ENCODE assay signal across 11 cellular contexts in the genomic region with DNA sequence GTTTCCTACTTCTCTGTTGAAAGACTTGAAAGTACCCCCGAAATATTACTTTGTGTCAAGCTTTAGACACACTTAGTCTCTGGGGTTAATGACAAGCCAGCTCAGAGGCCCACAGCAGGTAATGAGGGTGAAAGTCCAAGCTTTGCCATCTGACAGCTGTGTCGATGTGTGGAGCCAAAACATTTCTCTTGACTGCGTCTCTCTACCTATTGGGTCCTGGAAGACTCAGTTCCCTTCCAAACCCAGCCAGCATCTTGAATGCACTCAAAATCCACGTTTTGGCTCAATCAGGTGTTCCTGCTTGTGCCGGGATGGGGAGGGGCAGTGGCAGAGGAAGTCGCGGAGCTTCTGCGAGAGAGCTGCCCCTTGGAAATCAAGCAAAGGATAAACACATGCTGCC. TPM values are rescaled to one million over a fixed set of nuclear protein-coding genes. Genes with fewer than 3 reads are reported as not detected.
DNase-seq lines count a peak whose midpoint lies in the region; ATAC-seq and FAIRE-seq lines count a peak whose summit lies in the region.
"Had no signal": no experiment of that assay in that cellular context is flagged by ENCODE, and none has a peak within 500 bp of the region (broad histone marks: within the 10 kb centered on the region; RNA-seq: fewer than 3 reads in every experiment).

No MANE protein-coding gene starts in this region.

- H3K27me3 Mint-ChIP-seq in CD8-positive, alpha-beta memory T cell: peaks cover 0 to 3% of the 10 kb centered on the region in 2 donors
- peaks cover 9% of the 10 kb centered on the region for H3K27me3 Mint-ChIP-seq in activated naive CD8-positive, alpha-beta T cell treated with anti-CD3 and anti-CD28 coated beads, Interleukin-2, amount 50 U/mL, for 24 hours
- no peaks in the 10 kb centered on the region for H3K27me3 Mint-ChIP-seq in naive thymus-derived CD8-positive, alpha-beta T cell

- peak overlapping the region in 2 of 8 donors; percentile 12 to 44 for H3K27ac Mint-ChIP-seq in CD8-positive, alpha-beta memory T cell
- H3K27ac Mint-ChIP-seq in activated naive CD8-positive, alpha-beta T cell treated with anti-CD3 and anti-CD28 coated beads, Interleukin-2, amount 50 U/mL, for 24 hours: no peak overlapping the region
- H3K27ac Mint-ChIP-seq in naive thymus-derived CD8-positive, alpha-beta T cell: no peak overlapping the region

- H3K9me3 ChIP-seq in CD8-positive, alpha-beta memory T cell (ENCODE audit: low read length): no peaks in the 10 kb centered on the region

- no peaks in the 10 kb centered on the region for H3K27me3 ChIP-seq in CD8-positive, alpha-beta memory T cell (ENCODE audit: insufficient read depth, low read length, poor library complexity, severe bottlenecking)

- no peak overlapping the region for H3K27ac ChIP-seq in CD8-positive, alpha-beta memory T cell (ENCODE audit: low read depth, low read length)

- CTCF ChIA-PET in CD8-positive, alpha-beta memory T cell (lab: Charles Lee): interaction anchor here (1.1 to 1.9 kb wide), 4 partner anchors 17 to 381 kb away, joined by 3 to 10 read pairs (median 4); no protein-coding TSS in a partner anchor

- H3K9me3 Mint-ChIP-seq in CD8-positive, alpha-beta memory T cell: no peaks in the 10 kb centered on the region
- H3K9me3 Mint-ChIP-seq in activated naive CD8-positive, alpha-beta T cell treated with anti-CD3 and anti-CD28 coated beads, Interleukin-2, amount 50 U/mL, for 24 hours: no peaks in the 10 kb centered on the region
- H3K9me3 Mint-ChIP-seq in naive thymus-derived CD8-positive, alpha-beta T cell: no peaks in the 10 kb centered on the region

- POLR2A ChIA-PET in CD8-positive, alpha-beta memory T cell (lab: Charles Lee): interaction anchor here (1.0 kb wide), 1 partner anchor 110 kb away, joined by 4 read pairs; no protein-coding TSS in a partner anchor
- POLR2A ChIA-PET in naive thymus-derived CD8-positive, alpha-beta T cell (lab: Charles Lee): no interaction called here

- peak overlapping the region; percentile 87 to 99 (median 95) for H3K4me3 Mint-ChIP-seq in CD8-positive, alpha-beta memory T cell
- peak overlapping the region; percentile 4 for H3K4me3 Mint-ChIP-seq in activated naive CD8-positive, alpha-beta T cell treated with anti-CD3 and anti-CD28 coated beads, Interleukin-2, amount 50 U/mL, for 24 hours
- H3K4me3 Mint-ChIP-seq in naive thymus-derived CD8-positive, alpha-beta T cell: peak overlapping the region; percentile 5 to 96 (median 89)

- peaks cover 0 to 6% (median 2%) of the 10 kb centered on the region in 3 donors for H3K36me3 Mint-ChIP-seq in CD8-positive, alpha-beta memory T cell
- peaks cover 3% of the 10 kb centered on the region for H3K36me3 Mint-ChIP-seq in activated naive CD8-positive, alpha-beta T cell treated with anti-CD3 and anti-CD28 coated beads, Interleukin-2, amount 50 U/mL, for 24 hours (ENCODE audit: low read depth)
- H3K36me3 Mint-ChIP-seq in naive thymus-derived CD8-positive, alpha-beta T cell: no peaks in the 10 kb centered on the region

- H3K4me1 Mint-ChIP-seq in CD8-positive, alpha-beta memory T cell: peaks cover 32 to 46% (median 35%) of the 10 kb centered on the region in 3 donors
- H3K4me1 Mint-ChIP-seq in activated naive CD8-positive, alpha-beta T cell treated with anti-CD3 and anti-CD28 coated beads, Interleukin-2, amount 50 U/mL, for 24 hours: peaks cover 29% of the 10 kb centered on the region
- peaks cover 17 to 41% (median 32%) of the 10 kb centered on the region in 4 donors for H3K4me1 Mint-ChIP-seq in naive thymus-derived CD8-positive, alpha-beta T cell

- no peak for ATAC-seq in activated naive CD8-positive, alpha-beta T cell treated with anti-CD3 and anti-CD28 coated beads, Interleukin-2, amount 50 U/mL, for 24 hours
- no peak for ATAC-seq in naive thymus-derived CD8-positive, alpha-beta T cell
- ATAC-seq in GM18519 (IDR thresholded peaks at IDR 0.05; ENCODE audit: low FRiP score, unreplicated experiment): no peak

- FAIRE-seq in GM18507 (lab: Jason Lieb, UNC): peak; percentile 63

- peaks cover 22% of the 10 kb centered on the region for H3K4me1 ChIP-seq in CD8-positive, alpha-beta memory T cell (ENCODE audit: insufficient read depth, low read length)

- H3K4me3 ChIP-seq in CD8-positive, alpha-beta memory T cell (ENCODE audit: low read length): no peak overlapping the region

- DNase-seq in CD8-positive, alpha-beta memory T cell: no peak
- DNase-seq in GM18507 (ENCODE audit: extremely low spot score, insufficient read length, low read depth) (no peak), superior temporal gyrus (ENCODE audit: extremely low spot score) (no peak), HT-29 (ENCODE audit: low spot score) (no peak)
- DNase-seq in activated naive CD8-positive, alpha-beta T cell treated with anti-CD3 and anti-CD28 coated beads, Interleukin-2, amount 50 U/mL, for 24 hours: no peak
- DNase-seq in naive thymus-derived CD8-positive, alpha-beta T cell: no peak
- DNase-seq in activated naive CD4-positive, alpha-beta T cell treated with Interleukin-2 at 50 U/mL for 16 hours: no peak
- DNase-seq: GOT3; NCI-H774; stimulated activated CD4-positive, alpha-beta T cell treated with anti-CD3 and anti-CD28 coated beads, Interleukin-2, amount 100 ng/mL, for 48 hours had no signal

- H3K36me3 ChIP-seq in CD8-positive, alpha-beta memory T cell (ENCODE audit: insufficient read depth, low read length): no peaks in the 10 kb centered on the region

RNA-seq across cellular contexts. Expression of gene PLXNC1, which starts 3.2 kb away (rescaled TPM):
- total RNA-seq in CD8-positive, alpha-beta memory T cell: 1 to 10 TPM; 5.0 to 5.6 TPM
- 8.1 TPM for polyA plus RNA-seq in CD8-positive, alpha-beta memory T cell
- total RNA-seq in naive thymus-derived CD8-positive, alpha-beta T cell: 1 to 10 TPM; 8.9 to 9.4 TPM
- polyA plus RNA-seq in naive thymus-derived CD8-positive, alpha-beta T cell: 1 to 10 TPM; 2.9 to 4.1 (median 3.0) TPM
- 0.05 TPM in 1 of 2 replicates, not detected in the other for total RNA-seq in HT-29 (2014; rRNA removed; shearing (Covaris generic))

Comparison
In these comparisons a context has a peak if more than half of its experiments do, and no peak if none do; other contexts are left out.
1. H3K4me3 Mint-ChIP-seq: peak in every context shown above with its lines; median percentile 95 in CD8-positive, alpha-beta memory T cell; 89 in naive thymus-derived CD8-positive, alpha-beta T cell; 4 in activated naive CD8-positive, alpha-beta T cell treated with anti-CD3 and anti-CD28 coated beads, Interleukin-2, amount 50 U/mL, for 24 hours.